In genomic region chr4:176883681-176884418, GRCh38 we compare ENCODE assay signal across 13 cellular contexts.
DNase-seq lines count a peak whose midpoint lies in the region; ATAC-seq and TF ChIP-seq lines count a peak whose summit lies in the region.
"Had no signal": no experiment of that assay in that cellular context is flagged by ENCODE, and none has a peak within 500 bp of the region (broad histone marks: within the 10 kb centered on the region; RNA-seq: fewer than 3 reads in every experiment).

No MANE protein-coding gene starts in this region.

- H3K79me1 ChIP-seq in mesendoderm (ENCODE audit: low read length): no peaks in the 10 kb centered on the region

- H3K18ac ChIP-seq in mesendoderm (ENCODE audit: low read length): no peak overlapping the region

- H3K9ac ChIP-seq in mesendoderm (ENCODE audit: low read length): no peak overlapping the region

- no peaks in the 10 kb centered on the region for H3K79me2 ChIP-seq in mesendoderm (ENCODE audit: control insufficient read depth, insufficient read depth, low read length)

- DNase-seq in AG09309 (ENCODE audit: low read depth): peak; percentile 97
- peak; percentile 84 for DNase-seq in HS-5 (ENCODE audit: low read depth)
- peak; percentile 95 for DNase-seq in amniotic epithelial cell (ENCODE audit: low read depth)
- DNase-seq in iris pigment epithelial cell (ENCODE audit: low read depth): peak; percentile 83
- DNase-seq in T1000 (lab: John Stamatoyannopoulos, UW): no peak
- DNase-seq in mesendoderm: no peak
- no peak for DNase-seq in activated T-cell treated with anti-CD3 and anti-CD28 coated beads for 4 hours
- DNase-seq: activated CD4-positive, alpha-beta T cell treated with anti-CD3 and anti-CD28 coated beads for 48 hours; KBM-7; sigmoid colon; upper lobe of left lung had no signal

- 100% methylated on average over 1 of the region's 6 CpGs for WGBS in mesendoderm (ENCODE audit: extremely low coverage, insufficient coverage, low lambda C conversion rate)

- H3K56ac ChIP-seq in mesendoderm (ENCODE audit: low read length): no peak overlapping the region

- H3K4me3 ChIP-seq in AG09309 (ENCODE audit: control insufficient read depth, low read depth, low read length) (no peak overlapping the region), mesendoderm (ENCODE audit: low read length) (no peak overlapping the region)
- H3K4me3 ChIP-seq: HAP-1, sigmoid colon, upper lobe of left lung had no signal

- no peak overlapping the region for H2AK5ac ChIP-seq in mesendoderm (ENCODE audit: low read length)

- no peaks in the 10 kb centered on the region for H3K27me3 ChIP-seq in mesendoderm (ENCODE audit: insufficient read depth, low read length, poor library complexity)
- H3K27me3 ChIP-seq: sigmoid colon, upper lobe of left lung had no signal

- no peak overlapping the region for H3K27ac ChIP-seq in mesendoderm (ENCODE audit: low read depth, low read length)
- H3K27ac ChIP-seq: sigmoid colon, upper lobe of left lung had no signal

- no peak overlapping the region for H3K4ac ChIP-seq in mesendoderm (ENCODE audit: low read depth, low read length)

- no peaks in the 10 kb centered on the region for H3K36me3 ChIP-seq in mesendoderm (ENCODE audit: control insufficient read depth, insufficient read depth, low read length)
- H3K36me3 ChIP-seq: HAP-1, sigmoid colon, upper lobe of left lung had no signal

- no peak for ATAC-seq in GM19324 (IDR thresholded peaks at IDR 0.05; ENCODE audit: low FRiP score, unreplicated experiment)

- no peak overlapping the region for H4K5ac ChIP-seq in mesendoderm (ENCODE audit: low read length)

- no peak overlapping the region for H2BK15ac ChIP-seq in mesendoderm (replicated peaks; ENCODE audit: low read depth)

- TF ChIP-seq CTCF in AG09309 (IDR thresholded peaks at IDR 0.05; ENCODE audit: control insufficient read depth, insufficient read depth, low read depth, low read length, missing control alignments): no peak

- no peak overlapping the region for H3K4me2 ChIP-seq in mesendoderm (ENCODE audit: low read length)

- no peak overlapping the region for H3K23ac ChIP-seq in mesendoderm (ENCODE audit: low read length)

- H2BK120ac ChIP-seq in mesendoderm (ENCODE audit: low read depth, low read length): no peak overlapping the region

- no peak overlapping the region for H4K8ac ChIP-seq in mesendoderm (ENCODE audit: low read depth, low read length)

- H2BK5ac ChIP-seq in mesendoderm (ENCODE audit: low read length): no peak overlapping the region

- no peaks in the 10 kb centered on the region for H3K4me1 ChIP-seq in mesendoderm (ENCODE audit: control insufficient read depth, low read depth, low read length)
- H3K4me1 ChIP-seq: sigmoid colon, upper lobe of left lung had no signal

Comparison
In these comparisons a context has a peak if more than half of its experiments do, and no peak if none do; other contexts are left out.
1. DNase-seq: peak in AG09309 (single experiment), HS-5 (single experiment), amniotic epithelial cell (single experiment) and iris pigment epithelial cell (single experiment); none in T1000 (single experiment), mesendoderm (single experiment) and activated T-cell treated with anti-CD3 and anti-CD28 coated beads for 4 hours (single experiment).